10 cellular contexts compared by ENCODE assay signal in the genomic region with DNA sequence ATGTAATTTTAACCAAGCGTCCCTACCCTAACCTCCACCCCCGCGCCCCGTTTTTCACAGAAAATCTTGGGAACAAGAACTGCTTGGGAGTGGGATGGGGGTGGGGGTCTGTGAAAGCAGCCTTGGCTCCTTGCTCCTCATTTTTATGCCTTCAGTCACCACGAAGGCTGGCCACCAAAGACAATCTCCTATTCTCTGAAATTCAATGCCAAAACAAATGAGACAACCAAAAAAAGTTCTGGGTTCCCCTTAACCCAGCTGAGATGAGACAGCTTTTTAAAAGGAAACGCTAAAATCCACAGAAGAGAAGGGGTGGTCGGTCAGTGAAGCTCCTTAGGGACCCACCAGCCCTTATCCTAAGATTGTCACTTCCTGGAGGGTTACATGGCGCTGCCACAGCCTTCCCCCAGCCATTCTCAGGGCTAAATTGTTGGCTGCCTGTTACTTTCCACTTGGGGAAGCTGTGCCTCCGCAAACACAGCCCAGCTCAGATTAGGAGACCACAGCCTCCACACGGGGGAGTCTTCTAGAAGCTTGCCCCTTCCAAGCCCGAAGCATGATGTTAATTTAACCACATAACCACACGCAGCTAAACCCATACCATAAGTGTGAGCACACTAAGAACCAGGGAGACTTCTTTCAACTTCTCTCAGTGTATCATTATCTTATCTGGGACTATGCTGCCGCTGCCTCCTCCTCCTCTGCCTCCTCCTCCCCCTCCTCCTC.
DNase-seq lines count a peak whose midpoint lies in the region; ATAC-seq and TF ChIP-seq lines count a peak whose summit lies in the region.
"Had no signal": no experiment of that assay in that cellular context is flagged by ENCODE, and none has a peak within 500 bp of the region (broad histone marks: within the 10 kb centered on the region; RNA-seq: fewer than 3 reads in every experiment).

No MANE protein-coding gene starts in this region.

- intact Hi-C loops in activated naive CD4-positive, alpha-beta T cell treated with anti-CD3 and anti-CD28 coated beads for 36 hours (cut with micrococcal nuclease) = no loop called here
- intact Hi-C loops in testis (cut with DNase I; ENCODE audit: low total_unique reads) = no loop called here

- peaks cover 7% of the 10 kb centered on the region for H3K4me1 Mint-ChIP-seq in activated naive CD4-positive, alpha-beta T cell treated with anti-CD3 and anti-CD28 coated beads for 36 hours (ENCODE audit: low read depth)

- CTCF ChIA-PET in activated naive CD4-positive, alpha-beta T cell treated with anti-CD3 and anti-CD28 coated beads for 36 hours (lab: Charles Lee) = interaction anchor here (0.8 to 1.3 kb wide), 2 partner anchors 96 to 111 kb away, joined by 3 to 5 read pairs; no protein-coding TSS in a partner anchor

- TF ChIP-seq CTCF in fibroblast of villous mesenchyme (IDR thresholded peaks at IDR 0.05; ENCODE audit: insufficient read depth, low read depth, low read length) (peak; percentile 46), testis (IDR thresholded peaks at IDR 0.05) (no peak)

- WGBS in testis, 2 donors = 24% methylated on average over 13 of the region's 13 CpGs

- H3K4me3 Mint-ChIP-seq in activated naive CD4-positive, alpha-beta T cell treated with anti-CD3 and anti-CD28 coated beads for 36 hours = no peak overlapping the region

- peak; percentile 14 for DNase-seq in activated naive CD4-positive, alpha-beta T cell treated with anti-CD3 and anti-CD28 coated beads for 36 hours
- no peak for DNase-seq in activated naive CD4-positive, alpha-beta T cell treated with Interleukin-2 at 50 U/mL for 16 hours
- DNase-seq in SW480 (ENCODE audit: low spot score) (peak; percentile 46), fibroblast of villous mesenchyme (ENCODE audit: low read depth) (peak; percentile 78), testis (peak; percentile 42), D341Med (ENCODE audit: low spot score) (no peak)

- H3K27ac ChIP-seq in testis = no peak overlapping the region
- H3K27ac ChIP-seq: KMS-11 had no signal

- peaks cover 64% of the 10 kb centered on the region for H3K27me3 Mint-ChIP-seq in activated naive CD4-positive, alpha-beta T cell treated with anti-CD3 and anti-CD28 coated beads for 36 hours (ENCODE audit: low read depth)

- no peak for TF ChIP-seq POLR2A in testis (IDR thresholded peaks at IDR 0.05)

- H3K36me3 Mint-ChIP-seq in activated naive CD4-positive, alpha-beta T cell treated with anti-CD3 and anti-CD28 coated beads for 36 hours (ENCODE audit: low read depth) = no peaks in the 10 kb centered on the region

- no peaks in the 10 kb centered on the region for H3K36me3 ChIP-seq in testis (ENCODE audit: low read depth, missing control alignments)

- no peaks in the 10 kb centered on the region for H3K4me1 ChIP-seq in testis

- no peak overlapping the region for H3K27ac Mint-ChIP-seq in activated naive CD4-positive, alpha-beta T cell treated with anti-CD3 and anti-CD28 coated beads for 36 hours
- H3K27ac Mint-ChIP-seq: activated naive CD4-positive, alpha-beta T cell treated with anti-CD3 and anti-CD28 coated beads, Interleukin-2, amount 50 U/mL, for 72 hours had no signal

- ATAC-seq in HG03139 (IDR thresholded peaks at IDR 0.05; ENCODE audit: unreplicated experiment) = no peak
- ATAC-seq in HG02970 (IDR thresholded peaks at IDR 0.05; ENCODE audit: low FRiP score, unreplicated experiment) = no peak

- no peaks in the 10 kb centered on the region for H3K9me3 ChIP-seq in testis

- H3K4me3 ChIP-seq in fibroblast of villous mesenchyme (ENCODE audit: low read depth, low read length) = no peak overlapping the region
- no peak overlapping the region for H3K4me3 ChIP-seq in testis

- no peaks in the 10 kb centered on the region for H3K27me3 ChIP-seq in testis

- H3K9me3 Mint-ChIP-seq in activated naive CD4-positive, alpha-beta T cell treated with anti-CD3 and anti-CD28 coated beads for 36 hours = no peaks in the 10 kb centered on the region
- H3K9me3 Mint-ChIP-seq: activated naive CD4-positive, alpha-beta T cell treated with anti-CD3 and anti-CD28 coated beads, Interleukin-2, amount 50 U/mL, for 72 hours had no signal

Comparison
In these comparisons a context has a peak if more than half of its experiments do, and no peak if none do; other contexts are left out.
1. DNase-seq: peak in activated naive CD4-positive, alpha-beta T cell treated with anti-CD3 and anti-CD28 coated beads for 36 hours (single experiment), SW480 (single experiment), fibroblast of villous mesenchyme (single experiment) and testis (single experiment); none in activated naive CD4-positive, alpha-beta T cell treated with Interleukin-2 at 50 U/mL for 16 hours (single experiment) and D341Med (single experiment).